Comparison of ENCODE assay signal across 22 cellular contexts in the genomic region with DNA sequence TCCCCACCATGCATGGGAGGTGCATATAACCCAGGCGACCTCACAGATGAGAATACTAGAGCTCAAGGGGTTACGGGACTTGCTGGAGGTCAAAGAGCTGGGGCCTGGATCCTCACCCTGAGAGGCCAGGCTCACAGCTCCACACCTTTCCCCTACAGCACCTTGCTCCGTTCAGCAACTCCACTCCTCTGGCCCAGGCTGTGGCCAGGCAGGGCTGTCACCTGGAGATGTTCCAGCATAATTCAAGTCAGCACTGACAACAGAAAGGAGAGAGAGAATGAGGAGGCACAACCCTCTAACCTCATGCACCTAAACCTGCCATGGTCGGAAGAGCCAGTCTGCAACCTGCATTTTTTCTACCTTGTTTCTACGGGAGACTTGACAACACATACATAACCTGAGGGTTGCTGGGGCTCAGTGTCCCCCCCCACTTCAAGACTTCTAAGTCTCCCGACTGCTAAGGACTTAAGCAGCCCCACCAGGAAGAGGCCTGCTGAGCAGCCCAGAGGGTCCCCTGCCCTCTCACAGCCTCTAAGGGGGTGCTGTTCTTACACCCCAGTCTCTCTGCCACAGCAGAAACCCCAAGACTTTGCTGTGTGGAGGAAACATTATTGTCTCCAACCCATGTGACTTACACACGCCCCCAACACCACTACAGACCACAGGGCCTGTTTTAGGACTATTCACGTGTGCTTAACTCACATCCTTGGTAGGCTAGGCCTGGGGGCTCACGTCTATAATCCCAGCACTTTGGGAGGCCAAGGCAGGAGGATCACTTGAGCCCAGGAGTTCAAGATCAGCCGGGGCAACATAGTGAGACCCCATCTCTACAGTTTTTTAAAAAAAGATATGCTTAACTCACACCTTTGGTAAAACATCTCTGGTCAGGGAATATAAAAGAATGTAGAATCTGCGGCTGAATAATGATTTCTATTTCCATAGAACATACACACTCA.
A peak's percentile ranks its signal among the peaks of the same experiment; 100 is the strongest.
DNase-seq lines count a peak whose midpoint lies in the region; ATAC-seq, FAIRE-seq and TF ChIP-seq lines count a peak whose summit lies in the region.
"Had no signal": no experiment of that assay in that cellular context is flagged by ENCODE, and none has a peak within 500 bp of the region (broad histone marks: within the 10 kb centered on the region; RNA-seq: fewer than 3 reads in every experiment).

No MANE protein-coding gene starts in this region.

- no peak overlapping the region for H3K27ac ChIP-seq in HepG2 (ENCODE audit: extremely low read length, insufficient read depth, low read length)
- H3K27ac ChIP-seq: uterus had no signal

- H3K9ac ChIP-seq in HepG2 (ENCODE audit: insufficient read depth, low read depth, low read length): no peak overlapping the region

- in situ Hi-C loops in HepG2 (cut with HindIII; ENCODE audit: extremely low pct_ligation_motif_present, low pct_unique_long_range_greater_than_20kb): no loop called here

- H3K9me3 Mint-ChIP-seq in stimulated activated naive CD8-positive, alpha-beta T cell treated with anti-CD3 and anti-CD28 coated beads, Interleukin-15, amount 100 ng/mL, for 72 hours: no peaks in the 10 kb centered on the region
- H3K9me3 Mint-ChIP-seq in activated CD8-positive, alpha-beta T cell treated with anti-CD3 and anti-CD28 coated beads, Interleukin-2, amount 10 ng/mL, durations not matched to agents 7 days and 5 days (ENCODE audit: insufficient read depth): no peaks in the 10 kb centered on the region
- H3K9me3 Mint-ChIP-seq: HFFc6 had no signal

- H3K27me3 ChIP-seq in HepG2 (ENCODE audit: control insufficient read depth in 1 of 2, insufficient read depth in 2 of 2, low read length in 2 of 2): no peaks in the 10 kb centered on the region
- H3K27me3 ChIP-seq: uterus had no signal

- no peaks in the 10 kb centered on the region for H3K9me3 ChIP-seq in HepG2 (ENCODE audit: low read length)
- H3K9me3 ChIP-seq: uterus had no signal

- H4K20me1 ChIP-seq in HepG2 (ENCODE audit: insufficient read depth, low read length): peaks cover 3% of the 10 kb centered on the region; the same call in 1 of the 2 replicates

- H3K27me3 Mint-ChIP-seq in stimulated activated naive CD8-positive, alpha-beta T cell treated with anti-CD3 and anti-CD28 coated beads, Interleukin-15, amount 100 ng/mL, for 72 hours: no peaks in the 10 kb centered on the region
- no peaks in the 10 kb centered on the region for H3K27me3 Mint-ChIP-seq in activated CD8-positive, alpha-beta T cell treated with anti-CD3 and anti-CD28 coated beads, Interleukin-2, amount 10 ng/mL, durations not matched to agents 7 days and 5 days (ENCODE audit: low read depth)

- H3K4me1 Mint-ChIP-seq in stimulated activated naive CD8-positive, alpha-beta T cell treated with anti-CD3 and anti-CD28 coated beads, Interleukin-15, amount 100 ng/mL, for 72 hours: peaks cover 74% of the 10 kb centered on the region
- peaks cover 72% of the 10 kb centered on the region for H3K4me1 Mint-ChIP-seq in activated CD8-positive, alpha-beta T cell treated with anti-CD3 and anti-CD28 coated beads, Interleukin-2, amount 10 ng/mL, durations not matched to agents 7 days and 5 days (ENCODE audit: low read depth)

- H3K36me3 ChIP-seq in HepG2 (replicated peaks in 1 of 2; ENCODE audit: control insufficient read depth in 1 of 2, insufficient read depth in 2 of 2, low read length in 2 of 2): peaks cover 3 to 17% of the 10 kb centered on the region in 2 experiments; a peak in 4 of 5 replicates
- H3K36me3 ChIP-seq: uterus had no signal

- no peak for TF ChIP-seq EP300 in HepG2 (IDR thresholded peaks at IDR 0.05; ENCODE audit: low read depth in 2 of 2, low read length in 2 of 2)
- TF ChIP-seq EP300 in HepG2 (CRISPR knock-in tag; IDR thresholded peaks at IDR 0.05; ENCODE audit: borderline replicate concordance): no peak

- TF ChIP-seq CTCF in HepG2 (CRISPR knock-in tag; IDR thresholded peaks at IDR 0.05): no peak

- peak overlapping the region; percentile 2 to 73 for H3K27ac Mint-ChIP-seq in stimulated activated naive CD8-positive, alpha-beta T cell treated with anti-CD3 and anti-CD28 coated beads, Interleukin-15, amount 100 ng/mL, for 72 hours
- peak overlapping the region; percentile 65 for H3K27ac Mint-ChIP-seq in activated CD8-positive, alpha-beta T cell treated with anti-CD3 and anti-CD28 coated beads, Interleukin-2, amount 10 ng/mL, durations not matched to agents 7 days and 5 days
- H3K27ac Mint-ChIP-seq: HFFc6 had no signal

- POLR2A ChIA-PET in activated CD8-positive, alpha-beta T cell treated with anti-CD3 and anti-CD28 coated beads, Interleukin-2, amount 10 ng/mL, durations not matched to agents 7 days and 5 days (lab: Charles Lee): interaction anchor here (0.6 to 3.3 kb wide), 7 partner anchors 11 to 239 kb away, joined by 3 to 12 read pairs (median 3); a partner anchor contains a TSS
- POLR2A ChIA-PET in HepG2 (lab: Yijun Ruan, JAX): interaction anchor here (0.9 kb wide), 1 partner anchor 20 kb away, joined by 3 read pairs; no protein-coding TSS in a partner anchor

- peak; percentile 34 for ATAC-seq in stimulated activated naive CD8-positive, alpha-beta T cell treated with anti-CD3 and anti-CD28 coated beads, Interleukin-15, amount 100 ng/mL, for 72 hours
- no peak for ATAC-seq in stimulated activated naive CD8-positive, alpha-beta T cell treated with anti-CD3 and anti-CD28 coated beads, Interleukin-15, Interleukin-2, amounts not matched to agents 100 U/mL and 50 U/mL, for 24 hours
- ATAC-seq in activated CD8-positive, alpha-beta T cell treated with anti-CD3 and anti-CD28 coated beads, Interleukin-2, amount 10 ng/mL, durations not matched to agents 7 days and 5 days: peak; percentile 20
- ATAC-seq in HepG2 (no peak), GM21619 (IDR thresholded peaks at IDR 0.05; ENCODE audit: unreplicated experiment) (no peak)
- ATAC-seq: esophagus mucosa had no signal

- 92% methylated on average over 9 of the region's 11 CpGs for WGBS in HepG2 (ENCODE audit: low lambda C conversion rate)

- no peak for TF ChIP-seq RAD21 in HepG2 (CRISPR knock-in tag; IDR thresholded peaks at IDR 0.05)

- CTCF ChIA-PET in activated CD8-positive, alpha-beta T cell treated with anti-CD3 and anti-CD28 coated beads, Interleukin-2, amount 10 ng/mL, durations not matched to agents 7 days and 5 days (lab: Charles Lee): interaction anchor here (0.7 to 1.7 kb wide), 4 partner anchors 9 to 224 kb away, joined by 4 to 5 read pairs (median 4); no protein-coding TSS in a partner anchor
- CTCF ChIA-PET in HepG2 (lab: Yijun Ruan, JAX; ENCODE audit: low intra/inter-chr PET ratio, low total read pairs): no interaction called here

- no peak for DNase-seq in stimulated activated naive CD8-positive, alpha-beta T cell treated with anti-CD3 and anti-CD28 coated beads, Interleukin-15, amount 100 ng/mL, for 72 hours
- DNase-seq in stimulated activated naive CD8-positive, alpha-beta T cell treated with anti-CD3 and anti-CD28 coated beads, Interleukin-15, Interleukin-2, amounts not matched to agents 100 U/mL and 50 U/mL, for 24 hours: no peak
- DNase-seq in activated CD8-positive, alpha-beta T cell treated with anti-CD3 and anti-CD28 coated beads, Interleukin-2, amount 10 ng/mL, durations not matched to agents 7 days and 5 days: no peak
- DNase-seq in HepG2 (ENCODE audit: low spot score) (no peak), NK-92 (lab: John Stamatoyannopoulos, UW; ENCODE audit: unreplicated experiment) (no peak), NCI-H2029 treated with DMSO at 0.1 percent for 48 hours (lab: John Stamatoyannopoulos, UW) (no peak)
- DNase-seq in stimulated activated CD4-positive, alpha-beta T cell treated with anti-CD3 and anti-CD28 coated beads, Interleukin-2, amount 100 ng/mL, for 48 hours: no peak
- DNase-seq: activated CD4-positive, alpha-beta T cell treated with anti-CD3 and anti-CD28 coated beads, Interleukin-2, amount 50 U/mL, for 1 hour; activated gamma-delta T cell; cortex of kidney; HFFc6; KG1; NCI-H1092 treated with DMSO at 0.1 percent for 48 hours; NCI-H446; nucleus accumbens; SHP77 treated with DMSO at 0.1 percent for 48 hours; stimulated activated naive CD4-positive, alpha-beta T cell treated with Interleukin-2 at 50 U/mL for 16 hours; T1000; uterus had no signal

- no TSS peak for BruUV-seq in HepG2 (replicated peaks; lab: Mats Ljungman, UMichigan)

- H3K79me2 ChIP-seq in HepG2 (ENCODE audit: insufficient read depth, low read length): peaks cover 65% of the 10 kb centered on the region

- peaks cover 83% of the 10 kb centered on the region for H3K36me3 Mint-ChIP-seq in activated CD8-positive, alpha-beta T cell treated with anti-CD3 and anti-CD28 coated beads, Interleukin-2, amount 10 ng/mL, durations not matched to agents 7 days and 5 days (ENCODE audit: low read depth)

- intact Hi-C loops in HepG2 (cut with micrococcal nuclease; ENCODE audit: unreplicated experiment): no loop called here

- H3K4me3 Mint-ChIP-seq in stimulated activated naive CD8-positive, alpha-beta T cell treated with anti-CD3 and anti-CD28 coated beads, Interleukin-15, amount 100 ng/mL, for 72 hours: peak overlapping the region; percentile 29 to 40
- H3K4me3 Mint-ChIP-seq in activated CD8-positive, alpha-beta T cell treated with anti-CD3 and anti-CD28 coated beads, Interleukin-2, amount 10 ng/mL, durations not matched to agents 7 days and 5 days: no peak overlapping the region
- H3K4me3 Mint-ChIP-seq: HFFc6 had no signal

- no peak for TF ChIP-seq POLR2A in HepG2 (IDR thresholded peaks at IDR 0.05; ENCODE audit: insufficient read depth in 1 of 2, low read depth in 2 of 2, low read length in 2 of 2)

- no peak for FAIRE-seq in HepG2 (lab: Jason Lieb, UNC)
- FAIRE-seq: GM18507 had no signal

- peaks cover 62% of the 10 kb centered on the region for H3K4me1 ChIP-seq in HepG2 (ENCODE audit: insufficient read depth, low read length)

- no peak overlapping the region for H3K4me3 ChIP-seq in HepG2 (replicated peaks in 1 of 3; ENCODE audit: insufficient read depth in 1 of 3, low read depth in 2 of 3, low read length in 3 of 3)
- H3K4me3 ChIP-seq: uterus had no signal

- H3K4me2 ChIP-seq in HepG2 (ENCODE audit: low read depth, low read length): no peak overlapping the region

- H2AFZ ChIP-seq in HepG2 (ENCODE audit: low read length): no peak overlapping the region

TF ChIP-seq in HepG2, 621 proteins besides CTCF, POLR2A, EP300 and RAD21 (continues in another document):
- peak; percentile 58; the same call in 1 of the 2 replicates for TF ChIP-seq ZNF121 (CRISPR knock-in tag; IDR thresholded peaks at IDR 0.05)

Comparison
In these comparisons a context has a peak if more than half of its experiments do, and no peak if none do; other contexts are left out.
1. ATAC-seq: peak in stimulated activated naive CD8-positive, alpha-beta T cell treated with anti-CD3 and anti-CD28 coated beads, Interleukin-15, amount 100 ng/mL, for 72 hours (single experiment) and activated CD8-positive, alpha-beta T cell treated with anti-CD3 and anti-CD28 coated beads, Interleukin-2, amount 10 ng/mL, durations not matched to agents 7 days and 5 days (single experiment); none in stimulated activated naive CD8-positive, alpha-beta T cell treated with anti-CD3 and anti-CD28 coated beads, Interleukin-15, Interleukin-2, amounts not matched to agents 100 U/mL and 50 U/mL, for 24 hours (single experiment), HepG2 (single experiment) and GM21619 (single experiment).